Comparison of ENCODE assay signal across 13 cellular contexts in the genomic region with DNA sequence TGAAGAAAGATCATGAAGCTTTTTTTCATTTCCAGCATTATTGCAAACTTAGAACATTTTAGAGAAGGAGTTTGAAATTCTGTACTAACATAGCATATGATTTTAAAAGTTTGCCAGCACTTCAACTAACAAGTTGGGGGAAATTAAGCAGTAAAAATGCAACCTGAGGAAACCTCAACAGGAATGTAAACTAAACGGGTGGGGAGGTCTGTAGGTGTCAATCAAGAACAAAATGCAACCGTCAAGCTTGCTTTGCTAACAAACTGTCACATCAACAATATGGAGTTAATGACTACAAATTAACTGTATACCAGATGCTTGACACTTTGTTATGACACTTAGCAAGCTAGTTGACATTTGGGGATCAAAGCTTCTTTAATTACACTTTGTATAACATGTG. TPM values are rescaled to one million over a fixed set of nuclear protein-coding genes. Genes with fewer than 3 reads are reported as not detected.
"Had no signal": no experiment of that assay in that cellular context is flagged by ENCODE, and none has a peak within 500 bp of the region (broad histone marks: within the 10 kb centered on the region; RNA-seq: fewer than 3 reads in every experiment).

No MANE protein-coding gene starts in this region.

- DNase-seq: esophagus squamous epithelium; foreskin keratinocyte; immature natural killer cell; left ventricle myocardium inferior; lower lobe of right lung; midbrain; nucleus accumbens; ovary; small intestine; stimulated activated CD4-positive, alpha-beta T cell treated with anti-CD3 and anti-CD28 coated beads, Interleukin-2, amount 100 ng/mL, for 48 hours; stimulated activated naive CD4-positive, alpha-beta T cell treated with Interleukin-2 at 50 U/mL for 16 hours; trophoblast cell had no signal

- ATAC-seq: foreskin keratinocyte; lower lobe of right lung; natural killer cell treated with Interleukin-12 subunit alpha and Interleukin-12 subunit beta and Interleukin-15 and Interleukin-18, amount 100 ng/mL, for 72 hours had no signal

RNA-seq across cellular contexts. Expression of a gene that starts 52.2 kb away (rescaled TPM):
- total RNA-seq: foreskin keratinocyte had no signal
